Comparison of ENCODE assay signal across 17 cellular contexts in genomic region chr16:2229602-2230250, GRCh38. TPM values are rescaled to one million over a fixed set of nuclear protein-coding genes. Genes with fewer than 3 reads are reported as not detected.
DNase-seq lines count a peak whose midpoint lies in the region; ATAC-seq, FAIRE-seq and TF ChIP-seq lines count a peak whose summit lies in the region.
"Had no signal": no experiment of that assay in that cellular context is flagged by ENCODE, and none has a peak within 500 bp of the region (broad histone marks: within the 10 kb centered on the region; RNA-seq: fewer than 3 reads in every experiment).

No MANE protein-coding gene starts in this region.

- no peak overlapping the region for H2BK12ac ChIP-seq in H1 (ENCODE audit: low read depth, low read length)
- no peak overlapping the region for H2BK12ac ChIP-seq in neuronal stem cell (ENCODE audit: low read length)

- no peak overlapping the region for H4K5ac ChIP-seq in H1 (ENCODE audit: insufficient read length, low read depth, low read length)

- H3K9me3 ChIP-seq in H1 (ENCODE audit: insufficient read depth in 2 of 2, low read depth in 1 of 2, low read length in 1 of 2), result no peaks in the 10 kb centered on the region
- no peaks in the 10 kb centered on the region for H3K9me3 ChIP-seq in neuronal stem cell (replicated peaks in 1 of 2; ENCODE audit: control insufficient read depth in 2 of 2, insufficient read depth in 1 of 2, low read depth in 1 of 2, low read length in 2 of 2)
- H3K9me3 ChIP-seq in thyroid gland, result no peaks in the 10 kb centered on the region
- H3K9me3 ChIP-seq: Caco-2 had no signal

- peaks cover 9 to 19% of the 10 kb centered on the region in 2 experiments for H4K20me1 ChIP-seq in H1 (replicated peaks in 1 of 2; ENCODE audit: control insufficient read depth in 1 of 2, insufficient read depth in 2 of 2, low read length in 2 of 2)

- H2BK5ac ChIP-seq in H1 (ENCODE audit: low read depth, low read length) (no peak overlapping the region), neuronal stem cell (ENCODE audit: low read length) (peak overlapping the region; percentile 13)

- H3K23ac ChIP-seq in H1 (ENCODE audit: insufficient read length) (no peak overlapping the region), neuronal stem cell (ENCODE audit: low read depth, low read length, poor library complexity) (no peak overlapping the region)

- H3K79me1 ChIP-seq in H1 (ENCODE audit: low read depth, low read length), result peaks cover 3% of the 10 kb centered on the region; the same call in 1 of the 2 replicates
- H3K79me1 ChIP-seq in neuronal stem cell (ENCODE audit: low read depth, low read length), result peaks cover 20% of the 10 kb centered on the region

- 92% methylated on average over 25 of the region's 25 CpGs; no CpG with 5 or more reads in 1 of the 2 experiments for WGBS in H1 (ENCODE audit: extremely low coverage in 1 of 2, insufficient coverage in 1 of 2, insufficient read length in 1 of 2, insufficient replicate concordance in 2 of 2, low coverage in 1 of 2, low lambda C conversion rate in 2 of 2, missing lambda C conversion rate in 1 of 2), 2 experiments
- no CpG with 5 or more reads among the region's 25 CpGs for WGBS in neuronal stem cell (ENCODE audit: extremely low coverage in 2 of 2, insufficient read length in 2 of 2, insufficient replicate concordance in 1 of 2), 2 donors
- 87 to 92% methylated on average over 13 to 21 of the region's 25 CpGs for WGBS in thyroid gland, 2 donors

- POLR2A ChIA-PET in RWPE1 (lab: Yijun Ruan, JAX; ENCODE audit: low non-redundant PET) (no interaction called here), H1 (lab: Charles Lee; ENCODE audit: partially characterized antibody) (interaction anchor here (1.3 to 6.7 kb wide), 4 partner anchors 9 to 61 kb away, joined by 4 to 37 read pairs (median 20); partner anchors contain the start of gene BRICD5)

- no peak for FAIRE-seq in H1 (lab: Jason Lieb, UNC)
- FAIRE-seq: D721Med, G401.6, GM12891, GM19239, H54 had no signal

- H2AFZ ChIP-seq in H1 (ENCODE audit: low read length) (no peak overlapping the region), neuronal stem cell (ENCODE audit: low read length) (no peak overlapping the region)
- H2AFZ ChIP-seq: GM23248 had no signal

- TF ChIP-seq RAD21 in H1 (IDR thresholded peaks at IDR 0.05 in 1 of 2, conservative IDR thresholded peaks at IDR 0.05 in 1 of 2; ENCODE audit: low read depth in 2 of 2, low read length in 2 of 2), result no peak

- no peak overlapping the region for H3K56ac ChIP-seq in H1 (replicated peaks; ENCODE audit: insufficient read length, low read depth, low read length)

- H4K8ac ChIP-seq in H1 (ENCODE audit: extremely low read depth, insufficient read depth, low read length) (0 out of 2 replicates have a peak overlapping the region, but pooled peaks have one; percentile 25), neuronal stem cell (ENCODE audit: low read depth, low read length) (no peak overlapping the region)

- H2AK5ac ChIP-seq in H1 (ENCODE audit: low read depth, low read length) (no peak overlapping the region), neuronal stem cell (ENCODE audit: low read depth, low read length) (no peak overlapping the region)

- DNase-seq in RWPE1 (ENCODE audit: low spot score) (no peak), H1 (ENCODE audit: low read depth in 1 of 2, low spot score in 2 of 2) (no peak), neuronal stem cell (ENCODE audit: low spot score) (no peak), thyroid gland (no peak), RPMI8226 (no peak)
- DNase-seq: C1 segment of cervical spinal cord; Caco-2; CD4-positive, alpha-beta T cell; GM23248; HCEC 1CT had no signal

- H3K36me3 ChIP-seq in H1 (ENCODE audit: control insufficient read depth in 2 of 4, insufficient read depth in 4 of 4, low read length in 3 of 4) (peaks cover 0 to 45% (median 4%) of the 10 kb centered on the region in 4 experiments; a peak in 5 of 8 replicates), neuronal stem cell (replicated peaks in 1 of 2; ENCODE audit: control insufficient read depth in 2 of 2, insufficient read depth in 2 of 2, low read length in 2 of 2) (peaks cover 37 to 81% of the 10 kb centered on the region in 2 donors), thyroid gland (peaks cover 42 to 50% of the 10 kb centered on the region in 2 donors)

- H3K4me3 ChIP-seq in H1 (ENCODE audit: extremely low read depth in 1 of 4, insufficient read depth in 2 of 4, low read depth in 3 of 4, low read length in 4 of 4) (no peak overlapping the region), neuronal stem cell (ENCODE audit: low read length in 2 of 2) (no peak overlapping the region), thyroid gland (replicated peaks in 1 of 3) (no peak overlapping the region)
- H3K4me3 ChIP-seq: GM23248 had no signal

- H2BK20ac ChIP-seq in H1 (ENCODE audit: low read length), result no peak overlapping the region

- no peak overlapping the region for H2BK15ac ChIP-seq in H1 (ENCODE audit: low read length)
- H2BK15ac ChIP-seq in neuronal stem cell (ENCODE audit: low read length), result no peak overlapping the region

- H3K4ac ChIP-seq in H1 (replicated peaks; ENCODE audit: insufficient read length, low read depth, low read length) (no peak overlapping the region), neuronal stem cell (ENCODE audit: low read length) (no peak overlapping the region)

- H3K27me3 ChIP-seq in H1 (replicated peaks in 1 of 4; ENCODE audit: control insufficient read depth in 3 of 4, extremely low read depth in 1 of 4, insufficient read depth in 3 of 4, low read length in 3 of 4) (no peaks in the 10 kb centered on the region), neuronal stem cell (ENCODE audit: control insufficient read depth in 3 of 3, insufficient read depth in 3 of 3, low read depth in 1 of 3, low read length in 3 of 3) (no peaks in the 10 kb centered on the region), thyroid gland (no peaks in the 10 kb centered on the region)

- intact Hi-C loops in thyroid gland (cut with DNase I), result no loop called here

- CTCF ChIA-PET in RWPE1 (lab: Yijun Ruan, JAX), result interaction anchor here (2.0 kb wide), 1 partner anchor 22 kb away, joined by 6 read pairs; the partner anchor contains the start of gene ECI1
- CTCF ChIA-PET in H1 (lab: Charles Lee; ENCODE audit: partially characterized antibody), result no interaction called here

- H3K27ac ChIP-seq in RWPE1 (peak overlapping the region; percentile 93), H1 (ENCODE audit: low read depth, low read length) (no peak overlapping the region), neuronal stem cell (replicated peaks; ENCODE audit: low read length) (no peak overlapping the region), thyroid gland (peak overlapping the region; percentile 91 to 100 (median 98))
- H3K27ac ChIP-seq: GM23248 had no signal

- H3K4me1 ChIP-seq in H1 (replicated peaks in 1 of 4; ENCODE audit: control insufficient read depth in 3 of 4, insufficient read depth in 4 of 4, low read length in 3 of 4), result no peaks in the 10 kb centered on the region
- H3K4me1 ChIP-seq in neuronal stem cell (ENCODE audit: control insufficient read depth in 2 of 2, insufficient read depth in 1 of 2, low read depth in 1 of 2, low read length in 2 of 2), result no peaks in the 10 kb centered on the region
- peaks cover 45 to 52% of the 10 kb centered on the region in 2 donors for H3K4me1 ChIP-seq in thyroid gland

- H3K23me2 ChIP-seq in H1 (ENCODE audit: low read depth, low read length), result no peaks in the 10 kb centered on the region

- H3K4me2 ChIP-seq in H1 (ENCODE audit: insufficient read depth in 1 of 2, low read depth in 2 of 2, low read length in 2 of 2), result no peak overlapping the region
- H3K4me2 ChIP-seq in neuronal stem cell (ENCODE audit: insufficient read depth, low read length, poor library complexity, severe bottlenecking), result no peak overlapping the region

- ATAC-seq in HG03460 (IDR thresholded peaks at IDR 0.05; ENCODE audit: unreplicated experiment), result no peak
- ATAC-seq in HG03442 (IDR thresholded peaks at IDR 0.05; ENCODE audit: unreplicated experiment), result no peak

- TF ChIP-seq CTCF in RWPE1 (conservative IDR thresholded peaks at IDR 0.05; ENCODE audit: low read depth) (no peak), H1 (IDR thresholded peaks at IDR 0.05; ENCODE audit: control extremely low read depth in 1 of 3, insufficient read depth in 1 of 3, low read depth in 1 of 3, low read length in 3 of 3) (no peak), thyroid gland (IDR thresholded peaks at IDR 0.05) (no peak)

- H3K9ac ChIP-seq in H1 (replicated peaks in 1 of 4; ENCODE audit: extremely low read depth in 1 of 4, low read depth in 3 of 4, low read length in 3 of 4) (no peak overlapping the region), neuronal stem cell (ENCODE audit: low read depth, low read length, poor library complexity) (no peak overlapping the region)
- H3K9ac ChIP-seq: GM23248 had no signal

- H3K14ac ChIP-seq in H1 (ENCODE audit: insufficient read length) (no peak overlapping the region), neuronal stem cell (ENCODE audit: low read length) (no peak overlapping the region)

- no peak overlapping the region for H2BK120ac ChIP-seq in H1 (replicated peaks; ENCODE audit: low read depth, low read length)
- no peak overlapping the region for H2BK120ac ChIP-seq in neuronal stem cell (ENCODE audit: low read depth, low read length)

- no peak for TF ChIP-seq POLR2A in H1 (IDR thresholded peaks at IDR 0.05; ENCODE audit: control extremely low read depth in 1 of 2, low read depth in 2 of 2, low read length in 2 of 2)
- no peak for TF ChIP-seq POLR2A in thyroid gland (IDR thresholded peaks at IDR 0.05)

- TF ChIP-seq EP300 in H1 (IDR thresholded peaks at IDR 0.05; ENCODE audit: borderline replicate concordance in 1 of 2, low read depth in 2 of 2, low read length in 2 of 2), result no peak

- H4K91ac ChIP-seq in H1 (replicated peaks; ENCODE audit: insufficient read length, low read length) (no peak overlapping the region), neuronal stem cell (ENCODE audit: low read depth, low read length, poor library complexity) (no peak overlapping the region)

- H3K18ac ChIP-seq in H1 (ENCODE audit: extremely low read depth, low read length), result no peak overlapping the region
- no peak overlapping the region for H3K18ac ChIP-seq in neuronal stem cell (ENCODE audit: low read length)

- H3K79me2 ChIP-seq in H1 (ENCODE audit: control insufficient read depth in 1 of 2, insufficient read depth in 2 of 2, low read length in 2 of 2), result peaks cover 3 to 21% of the 10 kb centered on the region in 2 experiments; a peak in 2 of 4 replicates

RNA-seq across cellular contexts. Expression of gene E4F1, which starts 6.3 kb away (rescaled TPM):
- total RNA-seq in H1 (2021; fragmentation: NEBNext Ultra II Directional; extraction: Animal tissue kit (Norgen Biotek cat#: 25700)), result 21.9 and 22.2 TPM in 2 replicates
- 27.0 and 34.2 TPM in 2 replicates for polyA plus RNA-seq in H1 (2011; rRNA removed)
- polyA plus RNA-seq in H1 (2011; cell fraction: cytosol; rRNA removed), result 31.8 TPM
- 122 TPM for polyA plus RNA-seq in H1 (2011; cell fraction: nucleus; rRNA removed)
- polyA plus RNA-seq in H1 (2012, experiment 1 of 2), result 10.7 to 22.9 TPM (median 21.9 TPM) in 4 replicates
- polyA plus RNA-seq in H1 (2012, experiment 2 of 2), result 12.4 TPM
- polyA plus RNA-seq in H1 (2013, experiment 1 of 2), result 15.0 TPM
- polyA plus RNA-seq in H1 (2013, experiment 2 of 2), result 11.6 TPM
- 7.6 and 10.1 TPM in 2 replicates for polyA minus RNA-seq in H1 (2011; rRNA and poly(A)+ RNA removed)
- 18.4 TPM for polyA minus RNA-seq in H1 (2011; cell fraction: cytosol; rRNA and poly(A)+ RNA removed)
- 24.6 TPM for polyA minus RNA-seq in H1 (2011; cell fraction: nucleus; rRNA and poly(A)+ RNA removed)
- 10.6 TPM for polyA plus RNA-seq in neuronal stem cell (2013, experiment 1 of 2)
- polyA plus RNA-seq in neuronal stem cell (2013, experiment 2 of 2), result 9.7 TPM
- 10 to 100 TPM; 35.3 to 55.7 (median 41.3) TPM for total RNA-seq in thyroid gland

RNA-seq across cellular contexts. Expression of gene DNASE1L2, which starts 6.5 kb away (rescaled TPM):
- 0.19 and 0.35 TPM in 2 replicates for total RNA-seq in H1 (2021; fragmentation: NEBNext Ultra II Directional; extraction: Animal tissue kit (Norgen Biotek cat#: 25700))
- 0.75 and 0.97 TPM in 2 replicates for polyA plus RNA-seq in H1 (2011; rRNA removed)
- 0.41 TPM for polyA plus RNA-seq in H1 (2011; cell fraction: cytosol; rRNA removed)
- 2.0 TPM for polyA plus RNA-seq in H1 (2011; cell fraction: nucleus; rRNA removed)
- polyA plus RNA-seq in H1 (2012, experiment 1 of 2), result 0.20 to 0.64 TPM (median 0.42 TPM) in 4 replicates
- 0.24 TPM for polyA plus RNA-seq in H1 (2012, experiment 2 of 2)
- 0.28 TPM for polyA plus RNA-seq in H1 (2013, experiment 1 of 2)
- 0.22 TPM for polyA plus RNA-seq in H1 (2013, experiment 2 of 2)
- polyA minus RNA-seq in H1 (2011; rRNA and poly(A)+ RNA removed), result 0.09 and 0.12 TPM in 2 replicates
- not detected for polyA minus RNA-seq in H1 (2011; cell fraction: cytosol; rRNA and poly(A)+ RNA removed)
- polyA minus RNA-seq in H1 (2011; cell fraction: nucleus; rRNA and poly(A)+ RNA removed), result 0.60 TPM
- 0.26 TPM for polyA plus RNA-seq in neuronal stem cell (2013, experiment 1 of 2)
- polyA plus RNA-seq in neuronal stem cell (2013, experiment 2 of 2), result 0.30 TPM
- total RNA-seq in thyroid gland, result 1 to 10 TPM in 3 of 4 donors, under 1 TPM in 1; 0.88 to 4.5 (median 1.4) TPM
- total RNA-seq: GM23248 had no signal

RNA-seq across cellular contexts. Expression of gene PGP, which starts 15.1 kb away (rescaled TPM):
- 30.9 and 32.6 TPM in 2 replicates for total RNA-seq in H1 (2021; fragmentation: NEBNext Ultra II Directional; extraction: Animal tissue kit (Norgen Biotek cat#: 25700))
- polyA plus RNA-seq in H1 (2011; rRNA removed), result 55.9 and 63.9 TPM in 2 replicates
- polyA plus RNA-seq in H1 (2011; cell fraction: cytosol; rRNA removed), result 44.0 TPM
- polyA plus RNA-seq in H1 (2011; cell fraction: nucleus; rRNA removed), result 81.1 TPM
- 20.8 to 40.2 TPM (median 35.0 TPM) in 4 replicates for polyA plus RNA-seq in H1 (2012, experiment 1 of 2)
- 26.7 TPM for polyA plus RNA-seq in H1 (2012, experiment 2 of 2)
- polyA plus RNA-seq in H1 (2013, experiment 1 of 2), result 54.8 TPM
- 48.7 TPM for polyA plus RNA-seq in H1 (2013, experiment 2 of 2)
- 9.5 and 10.9 TPM in 2 replicates for polyA minus RNA-seq in H1 (2011; rRNA and poly(A)+ RNA removed)
- 18.8 TPM for polyA minus RNA-seq in H1 (2011; cell fraction: cytosol; rRNA and poly(A)+ RNA removed)
- polyA minus RNA-seq in H1 (2011; cell fraction: nucleus; rRNA and poly(A)+ RNA removed), result 28.7 TPM
- 32.8 TPM for polyA plus RNA-seq in neuronal stem cell (2013, experiment 1 of 2)
- 31.7 TPM for polyA plus RNA-seq in neuronal stem cell (2013, experiment 2 of 2)
- total RNA-seq in thyroid gland, result 10 to 100 TPM; 13.4 to 44.0 (median 28.8) TPM

RNA-seq across cellular contexts. Expression of gene BRICD5, which starts 19.1 kb away (rescaled TPM):
- total RNA-seq in H1 (2021; fragmentation: NEBNext Ultra II Directional; extraction: Animal tissue kit (Norgen Biotek cat#: 25700)), result 6.1 and 8.5 TPM in 2 replicates
- polyA plus RNA-seq in H1 (2011; rRNA removed), result 8.6 and 14.2 TPM in 2 replicates
- 9.8 TPM for polyA plus RNA-seq in H1 (2011; cell fraction: cytosol; rRNA removed)
- polyA plus RNA-seq in H1 (2011; cell fraction: nucleus; rRNA removed), result 97.1 TPM
- 6.1 to 13.0 TPM (median 8.1 TPM) in 4 replicates for polyA plus RNA-seq in H1 (2012, experiment 1 of 2)
- 12.6 TPM for polyA plus RNA-seq in H1 (2012, experiment 2 of 2)
- 4.7 TPM for polyA plus RNA-seq in H1 (2013, experiment 1 of 2)
- 3.5 TPM for polyA plus RNA-seq in H1 (2013, experiment 2 of 2)
- polyA minus RNA-seq in H1 (2011; rRNA and poly(A)+ RNA removed), result 1.00 and 1.0 TPM in 2 replicates
- 3.2 TPM for polyA minus RNA-seq in H1 (2011; cell fraction: cytosol; rRNA and poly(A)+ RNA removed)
- 9.2 TPM for polyA minus RNA-seq in H1 (2011; cell fraction: nucleus; rRNA and poly(A)+ RNA removed)
- polyA plus RNA-seq in neuronal stem cell (2013, experiment 1 of 2), result 9.0 TPM
- 9.1 TPM for polyA plus RNA-seq in neuronal stem cell (2013, experiment 2 of 2)
- total RNA-seq in thyroid gland, result 10 to 100 TPM in 2 of 4 donors, 1 to 10 TPM in 2; 3.8 to 44.6 (median 12.0) TPM

RNA-seq across cellular contexts. Expression of gene ECI1, which starts 21.7 kb away (rescaled TPM):
- 79.5 and 80.0 TPM in 2 replicates for total RNA-seq in H1 (2021; fragmentation: NEBNext Ultra II Directional; extraction: Animal tissue kit (Norgen Biotek cat#: 25700))
- polyA plus RNA-seq in H1 (2011; rRNA removed), result 151 and 154 TPM in 2 replicates
- polyA plus RNA-seq in H1 (2011; cell fraction: cytosol; rRNA removed), result 133 TPM
- 128 TPM for polyA plus RNA-seq in H1 (2011; cell fraction: nucleus; rRNA removed)
- polyA plus RNA-seq in H1 (2012, experiment 1 of 2), result 67.8 to 120 TPM (median 104 TPM) in 4 replicates
- 83.0 TPM for polyA plus RNA-seq in H1 (2012, experiment 2 of 2)
- polyA plus RNA-seq in H1 (2013, experiment 1 of 2), result 59.9 TPM
- 52.9 TPM for polyA plus RNA-seq in H1 (2013, experiment 2 of 2)
- polyA minus RNA-seq in H1 (2011; rRNA and poly(A)+ RNA removed), result 20.6 and 24.2 TPM in 2 replicates
- polyA minus RNA-seq in H1 (2011; cell fraction: cytosol; rRNA and poly(A)+ RNA removed), result 42.8 TPM
- polyA minus RNA-seq in H1 (2011; cell fraction: nucleus; rRNA and poly(A)+ RNA removed), result 39.6 TPM
- 58.4 TPM for polyA plus RNA-seq in neuronal stem cell (2013, experiment 1 of 2)
- polyA plus RNA-seq in neuronal stem cell (2013, experiment 2 of 2), result 57.0 TPM
- total RNA-seq in thyroid gland, result 100 to 1,000 TPM; 104 to 208 (median 169) TPM

Comparison
In these comparisons a context has a peak if more than half of its experiments do, and no peak if none do; other contexts are left out.
1. H3K27ac ChIP-seq: peak in RWPE1 (single experiment) and thyroid gland (3 of 3); none in H1 (single experiment) and neuronal stem cell (single experiment).